In genomic region chr17:3913531-3914318, GRCh38 we compare ENCODE assay signal across 8 cellular contexts. TPM values are rescaled to one million over a fixed set of nuclear protein-coding genes. Genes with fewer than 3 reads are reported as not detected.
A peak's percentile ranks its signal among the peaks of the same experiment; 100 is the strongest.
DNase-seq lines count a peak whose midpoint lies in the region; ATAC-seq and TF ChIP-seq lines count a peak whose summit lies in the region.

No MANE protein-coding gene starts in this region.

- no peaks in the 10 kb centered on the region for H3K27me3 ChIP-seq in right atrium auricular region

- no peaks in the 10 kb centered on the region for H3K9me3 Mint-ChIP-seq in T-helper 2 cell treated with Interferon-gamma antibody and Interleukin-4, amounts not matched to agents 5 μg/mL and 100 μg/mL, for 36 hours

- no peaks in the 10 kb centered on the region for H3K9me3 ChIP-seq in right atrium auricular region

- H3K27ac Mint-ChIP-seq in T-helper 2 cell treated with Interferon-gamma antibody and Interleukin-4, amounts not matched to agents 5 μg/mL and 100 μg/mL, for 36 hours = peak overlapping the region; percentile 67

- no peaks in the 10 kb centered on the region for H3K36me3 ChIP-seq in right atrium auricular region

- peak; percentile 99 for TF ChIP-seq CTCF in LNCaP clone FGC (IDR thresholded peaks at IDR 0.05; ENCODE audit: control insufficient read depth, extremely low read depth, insufficient read depth)
- TF ChIP-seq CTCF in right atrium auricular region (IDR thresholded peaks at IDR 0.05) = peak; percentile 98

- peak overlapping the region; percentile 48 for H3K4me3 Mint-ChIP-seq in T-helper 2 cell treated with Interferon-gamma antibody and Interleukin-4, amounts not matched to agents 5 μg/mL and 100 μg/mL, for 36 hours

- no peaks in the 10 kb centered on the region for H3K36me3 Mint-ChIP-seq in T-helper 2 cell treated with Interferon-gamma antibody and Interleukin-4, amounts not matched to agents 5 μg/mL and 100 μg/mL, for 36 hours (ENCODE audit: low read depth)

- DNase-seq in DMS114 treated with DMSO at 0.1 percent for 48 hours (lab: John Stamatoyannopoulos, UW; ENCODE audit: unreplicated experiment) (peak; percentile 32), LNCaP clone FGC (ENCODE audit: low read depth) (no peak), amniotic epithelial cell (ENCODE audit: low read depth) (peak; percentile 70), right atrium auricular region (ENCODE audit: low spot score) (no peak), retina (peak; percentile 89)
- DNase-seq in T-helper 2 cell treated with Interferon-gamma antibody and Interleukin-4, amounts not matched to agents 5 μg/mL and 100 μg/mL, for 36 hours (ENCODE audit: low spot score) = peak; percentile 79

- ATAC-seq in GM21528 (IDR thresholded peaks at IDR 0.05; ENCODE audit: low FRiP score, unreplicated experiment) (peak; percentile 57), GM18520 (IDR thresholded peaks at IDR 0.05; ENCODE audit: unreplicated experiment) (no peak)

- H3K4me3 ChIP-seq in LNCaP clone FGC (ENCODE audit: low read depth, low read length) (no peak overlapping the region), right atrium auricular region (no peak overlapping the region)

- no peak overlapping the region for H3K27ac ChIP-seq in right atrium auricular region

- peaks cover 47% of the 10 kb centered on the region for H3K4me1 Mint-ChIP-seq in T-helper 2 cell treated with Interferon-gamma antibody and Interleukin-4, amounts not matched to agents 5 μg/mL and 100 μg/mL, for 36 hours (ENCODE audit: low read depth)

- H3K4me1 ChIP-seq in right atrium auricular region = peaks cover 0 to 44% of the 10 kb centered on the region in 2 donors

- H3K27me3 Mint-ChIP-seq in T-helper 2 cell treated with Interferon-gamma antibody and Interleukin-4, amounts not matched to agents 5 μg/mL and 100 μg/mL, for 36 hours (ENCODE audit: low read depth) = no peaks in the 10 kb centered on the region

RNA-seq across cellular contexts. Expression of gene P2RX1, which starts 2.5 kb away (rescaled TPM):
- 1 to 10 TPM in 1 of 2 donors, under 1 TPM in 1; 0.85 to 2.8 TPM for total RNA-seq in right atrium auricular region

RNA-seq across cellular contexts. Expression of gene CAMKK1, which starts 20.9 kb away (rescaled TPM):
- total RNA-seq in right atrium auricular region = 1 to 10 TPM; 3.0 to 3.2 TPM

RNA-seq across cellular contexts. Expression of gene ATP2A3, which starts 50.5 kb away (rescaled TPM):
- total RNA-seq in right atrium auricular region = 10 to 100 TPM in 1 of 2 donors, 1 to 10 TPM in 1; 5.5 to 12.2 TPM

Comparison
In these comparisons a context has a peak if more than half of its experiments do, and no peak if none do; other contexts are left out.
1. DNase-seq: peak in DMS114 treated with DMSO at 0.1 percent for 48 hours (single experiment), T-helper 2 cell treated with Interferon-gamma antibody and Interleukin-4, amounts not matched to agents 5 μg/mL and 100 μg/mL, for 36 hours (single experiment), amniotic epithelial cell (single experiment) and retina (single experiment); none in LNCaP clone FGC (single experiment) and right atrium auricular region (single experiment).